12 cellular contexts compared by ENCODE assay signal in genomic region chr22:19882446-19883381, GRCh38. TPM values are rescaled to one million over a fixed set of nuclear protein-coding genes. Genes with fewer than 3 reads are reported as not detected.
DNase-seq lines count a peak whose midpoint lies in the region; ATAC-seq and TF ChIP-seq lines count a peak whose summit lies in the region.
"Had no signal": no experiment of that assay in that cellular context is flagged by ENCODE, and none has a peak within 500 bp of the region (broad histone marks: within the 10 kb centered on the region; RNA-seq: fewer than 3 reads in every experiment).

No MANE protein-coding gene starts in this region.

- no peaks in the 10 kb centered on the region for H3K27me3 Mint-ChIP-seq in CD4-positive, alpha-beta T cell
- H3K27me3 Mint-ChIP-seq in naive thymus-derived CD4-positive, alpha-beta T cell = no peaks in the 10 kb centered on the region

- H3K27me3 ChIP-seq in CD4-positive, alpha-beta T cell (ENCODE audit: control insufficient read depth, insufficient read depth, low read length) = no peaks in the 10 kb centered on the region
- no peaks in the 10 kb centered on the region for H3K27me3 ChIP-seq in HUES6 (ENCODE audit: control insufficient read depth, insufficient read depth, low read length)
- no peaks in the 10 kb centered on the region for H3K27me3 ChIP-seq in gastroesophageal sphincter
- no peaks in the 10 kb centered on the region for H3K27me3 ChIP-seq in HAP-1 (ENCODE audit: low read depth)
- H3K27me3 ChIP-seq in naive thymus-derived CD4-positive, alpha-beta T cell (ENCODE audit: control insufficient read depth in 2 of 2, insufficient read depth in 2 of 2, low read length in 2 of 2) = no peaks in the 10 kb centered on the region

- peaks cover 3% of the 10 kb centered on the region; the same call in 1 of the 2 replicates for H3K36me3 ChIP-seq in HUES6 (ENCODE audit: control insufficient read depth, insufficient read depth, low read length)
- H3K36me3 ChIP-seq in gastroesophageal sphincter = peaks cover 0 to 47% of the 10 kb centered on the region in 2 donors
- no peaks in the 10 kb centered on the region for H3K36me3 ChIP-seq in OCI-LY7 (ENCODE audit: insufficient read depth, low read length)
- no peaks in the 10 kb centered on the region; the same call in 1 of the 2 replicates for H3K36me3 ChIP-seq in HAP-1 (replicated peaks)
- H3K36me3 ChIP-seq in naive thymus-derived CD4-positive, alpha-beta T cell (ENCODE audit: control insufficient read depth in 2 of 3, insufficient read depth in 3 of 3, low read length in 3 of 3) = no peaks in the 10 kb centered on the region

- TF ChIP-seq CTCF in CD4-positive, alpha-beta T cell (IDR thresholded peaks at IDR 0.05) = no peak
- TF ChIP-seq CTCF in gastroesophageal sphincter (IDR thresholded peaks at IDR 0.05) = no peak
- TF ChIP-seq CTCF in OCI-LY7 (conservative IDR thresholded peaks at IDR 0.05; ENCODE audit: low read length) = no peak

- H3K9ac ChIP-seq in HUES6 (ENCODE audit: low read length) = peak overlapping the region; percentile 92

- intact Hi-C loops in CD4-positive, alpha-beta T cell (cut with DNase I, micrococcal nuclease) = no loop called here
- intact Hi-C loops in posterior cingulate gyrus (cut with DNase I) = no loop called here
- intact Hi-C loops in OCI-LY7 (cut with micrococcal nuclease; ENCODE audit: unreplicated experiment) = no loop called here
- intact Hi-C loops in naive thymus-derived CD4-positive, alpha-beta T cell (cut with micrococcal nuclease) = no loop called here

- H3K4me2 ChIP-seq in OCI-LY7 (ENCODE audit: low read length) = no peak overlapping the region

- peaks cover 7% of the 10 kb centered on the region; the same call in 1 of the 2 replicates for H3K79me2 ChIP-seq in OCI-LY7 (ENCODE audit: insufficient read depth, low read depth, low read length)

- H3K4me1 ChIP-seq in HUES6 (ENCODE audit: control insufficient read depth, insufficient read depth, low read length) (peaks cover 40% of the 10 kb centered on the region), gastroesophageal sphincter (peaks cover 0 to 36% (median 28%) of the 10 kb centered on the region in 3 donors), OCI-LY7 (ENCODE audit: insufficient read depth, low read length, poor library complexity, severe bottlenecking) (peaks cover 30% of the 10 kb centered on the region), HAP-1 (peaks cover 25% of the 10 kb centered on the region)
- H3K4me1 ChIP-seq in naive thymus-derived CD4-positive, alpha-beta T cell (ENCODE audit: control insufficient read depth in 2 of 2, insufficient read depth in 2 of 2, low read length in 2 of 2) = peaks cover 8 to 43% of the 10 kb centered on the region in 2 donors

- CTCF ChIA-PET in CD4-positive, alpha-beta T cell (lab: Charles Lee) = interaction anchor here (1.4 kb wide), 1 partner anchor 152 kb away, joined by 4 read pairs; no protein-coding TSS in a partner anchor
- CTCF ChIA-PET in OCI-LY7 (lab: Charles Lee; ENCODE audit: unreplicated experiment) = no interaction called here
- CTCF ChIA-PET in naive thymus-derived CD4-positive, alpha-beta T cell (lab: Charles Lee) = no interaction called here

- no peaks in the 10 kb centered on the region for H3K9me3 ChIP-seq in CD4-positive, alpha-beta T cell (ENCODE audit: control insufficient read depth, low read length)
- H3K9me3 ChIP-seq in HUES6 (ENCODE audit: control insufficient read depth, insufficient read depth, low read depth, low read length) (no peaks in the 10 kb centered on the region), gastroesophageal sphincter (no peaks in the 10 kb centered on the region), OCI-LY7 (ENCODE audit: low read length) (no peaks in the 10 kb centered on the region), HAP-1 (no peaks in the 10 kb centered on the region)
- no peaks in the 10 kb centered on the region for H3K9me3 ChIP-seq in naive thymus-derived CD4-positive, alpha-beta T cell (ENCODE audit: control insufficient read depth in 2 of 3, low read length in 3 of 3)

- ATAC-seq in CD4-positive, alpha-beta T cell (ENCODE audit: poor library complexity) = no peak
- ATAC-seq in gastroesophageal sphincter = no peak
- no peak for ATAC-seq in naive thymus-derived CD4-positive, alpha-beta T cell

- no peak overlapping the region for H3K4me3 Mint-ChIP-seq in CD4-positive, alpha-beta T cell
- no peak overlapping the region for H3K4me3 Mint-ChIP-seq in naive thymus-derived CD4-positive, alpha-beta T cell
- H3K4me3 Mint-ChIP-seq: brain, nephron had no signal

- no peak overlapping the region for H2AFZ ChIP-seq in OCI-LY7 (ENCODE audit: low read length)

- no peak for TF ChIP-seq EP300 in gastroesophageal sphincter (IDR thresholded peaks at IDR 0.05)

- no TSS peak for BruUV-seq in OCI-LY7 (replicated peaks; lab: Mats Ljungman, UMichigan)

- TF ChIP-seq POLR2A in gastroesophageal sphincter (IDR thresholded peaks at IDR 0.05) = no peak

- H4K20me1 ChIP-seq in OCI-LY7 (ENCODE audit: insufficient read depth, low read length) = no peaks in the 10 kb centered on the region

- peaks cover 33% of the 10 kb centered on the region for H3K4me1 Mint-ChIP-seq in CD4-positive, alpha-beta T cell (ENCODE audit: low read depth)
- peaks cover 16 to 45% (median 30%) of the 10 kb centered on the region in 7 donors for H3K4me1 Mint-ChIP-seq in naive thymus-derived CD4-positive, alpha-beta T cell

- POLR2A ChIA-PET in CD4-positive, alpha-beta T cell (lab: Charles Lee) = no interaction called here
- POLR2A ChIA-PET in OCI-LY7 (lab: Charles Lee) = no interaction called here
- POLR2A ChIA-PET in naive thymus-derived CD4-positive, alpha-beta T cell (lab: Charles Lee) = interaction anchor here (1.0 to 1.2 kb wide), 2 partner anchors 13 to 28 kb away, joined by 3 read pairs; partner anchors contain the start of genes GNB1L and RTL10

- no peaks in the 10 kb centered on the region for H3K9me3 Mint-ChIP-seq in CD4-positive, alpha-beta T cell
- H3K9me3 Mint-ChIP-seq in naive thymus-derived CD4-positive, alpha-beta T cell = no peaks in the 10 kb centered on the region
- H3K9me3 Mint-ChIP-seq: brain, nephron had no signal

- 60 to 79% methylated on average over 1 to 8 of the region's 26 CpGs for WGBS in gastroesophageal sphincter (ENCODE audit: low coverage in 1 of 2), 2 donors

- peak overlapping the region; percentile 47 for H3K27ac Mint-ChIP-seq in CD4-positive, alpha-beta T cell
- peak overlapping the region in 4 of 9 donors; percentile 36 to 72 (median 52) for H3K27ac Mint-ChIP-seq in naive thymus-derived CD4-positive, alpha-beta T cell

- no peak overlapping the region for H3K4me3 ChIP-seq in HUES6 (ENCODE audit: low read depth, low read length)
- H3K4me3 ChIP-seq in gastroesophageal sphincter = no peak overlapping the region
- no peak overlapping the region for H3K4me3 ChIP-seq in OCI-LY7 (ENCODE audit: low read depth, low read length, poor library complexity, severe bottlenecking)
- H3K4me3 ChIP-seq in HAP-1 = no peak overlapping the region
- no peak overlapping the region for H3K4me3 ChIP-seq in naive thymus-derived CD4-positive, alpha-beta T cell (ENCODE audit: low read length)

- H3K36me3 Mint-ChIP-seq in CD4-positive, alpha-beta T cell (ENCODE audit: low read depth) = no peaks in the 10 kb centered on the region
- no peaks in the 10 kb centered on the region for H3K36me3 Mint-ChIP-seq in naive thymus-derived CD4-positive, alpha-beta T cell
- H3K36me3 Mint-ChIP-seq: brain had no signal

- H3K27ac ChIP-seq in CD4-positive, alpha-beta T cell (ENCODE audit: low read depth, low read length) = no peak overlapping the region
- H3K27ac ChIP-seq in HUES6 (ENCODE audit: low read depth, low read length) (peak overlapping the region; percentile 92; the same call in 1 of the 2 replicates), gastroesophageal sphincter (peak overlapping the region in 3 of 4 donors; percentile 51 to 71 (median 54)), OCI-LY7 (ENCODE audit: low read depth, low read length, poor library complexity, severe bottlenecking) (no peak overlapping the region)
- no peak overlapping the region for H3K27ac ChIP-seq in naive thymus-derived CD4-positive, alpha-beta T cell (ENCODE audit: low read depth, low read length)

- no peaks in the 10 kb centered on the region for H3K9me2 ChIP-seq in OCI-LY7 (ENCODE audit: insufficient read depth, low read length)

- peak in 1 of 10 experiments; percentile 27 for DNase-seq in CD4-positive, alpha-beta T cell
- DNase-seq in posterior cingulate gyrus = peak in 8 of 10 donors; percentile 2 to 79 (median 14)
- DNase-seq in OCI-LY7 (ENCODE audit: low spot score) = no peak
- DNase-seq in HAP-1 (ENCODE audit: low spot score in 2 of 2) = no peak
- no peak for DNase-seq in naive thymus-derived CD4-positive, alpha-beta T cell
- DNase-seq: Karpas-422; NCI-H1930; stimulated activated naive CD4-positive, alpha-beta T cell had no signal

- in situ Hi-C loops in HAP-1 (cut with MboI; ENCODE audit: low sequenced_read_pairs) = no loop called here

RNA-seq across cellular contexts. Expression of gene GNB1L, which starts 28.0 kb away (rescaled TPM):
- 1 to 10 TPM; 3.0 to 6.5 TPM for total RNA-seq in CD4-positive, alpha-beta T cell
- total RNA-seq in gastroesophageal sphincter (1 to 10 TPM; 4.8 to 8.7 (median 7.4) TPM), OCI-LY7 (2022) (12.9 and 13.1 TPM in 2 replicates)
- 21.2 and 26.7 TPM in 2 replicates for total RNA-seq in OCI-LY7 (2014; rRNA removed; shearing (Covaris generic))
- total RNA-seq in naive thymus-derived CD4-positive, alpha-beta T cell = 10 to 100 TPM in 2 of 5 experiments, 1 to 10 TPM in 3; 4.2 to 14.1 (median 9.5) TPM
- 10 to 100 TPM; 12.1 to 20.8 TPM for polyA plus RNA-seq in naive thymus-derived CD4-positive, alpha-beta T cell

RNA-seq across cellular contexts. Expression of gene RTL10, which starts 28.0 kb away (rescaled TPM):
- 10 to 100 TPM; 24.7 TPM for total RNA-seq in CD4-positive, alpha-beta T cell
- total RNA-seq in gastroesophageal sphincter (10 to 100 TPM in 2 of 4 donors, 1 to 10 TPM in 2; 6.6 to 15.9 (median 10.4) TPM), OCI-LY7 (2022) (26.1 and 26.2 TPM in 2 replicates)
- 25.5 and 28.2 TPM in 2 replicates for total RNA-seq in OCI-LY7 (2014; rRNA removed; shearing (Covaris generic))
- total RNA-seq in naive thymus-derived CD4-positive, alpha-beta T cell = 10 to 100 TPM; 18.2 to 36.8 (median 24.9) TPM
- 10 to 100 TPM; 14.9 to 15.1 TPM for polyA plus RNA-seq in naive thymus-derived CD4-positive, alpha-beta T cell

RNA-seq across cellular contexts. Expression of gene COMT, which starts 58.9 kb away (rescaled TPM):
- total RNA-seq in CD4-positive, alpha-beta T cell = 10 to 100 TPM; 11.3 to 11.4 TPM
- total RNA-seq in gastroesophageal sphincter (100 to 1,000 TPM; 105 to 235 (median 208) TPM), OCI-LY7 (2022) (89.5 and 90.8 TPM in 2 replicates)
- total RNA-seq in OCI-LY7 (2014; rRNA removed; shearing (Covaris generic)) = 102 and 112 TPM in 2 replicates
- 10 to 100 TPM; 30.0 to 80.7 (median 36.7) TPM for total RNA-seq in naive thymus-derived CD4-positive, alpha-beta T cell
- polyA plus RNA-seq in naive thymus-derived CD4-positive, alpha-beta T cell = 100 to 1,000 TPM in 1 of 2 donors, 10 to 100 TPM in 1; 85.0 to 105 TPM

RNA-seq across cellular contexts. Expression of gene TXNRD2, which starts 58.9 kb away (rescaled TPM):
- total RNA-seq in CD4-positive, alpha-beta T cell = 10 to 100 TPM; 18.6 to 19.5 TPM
- total RNA-seq in gastroesophageal sphincter (10 to 100 TPM; 16.7 to 33.1 (median 20.3) TPM), OCI-LY7 (2022) (23.5 and 24.7 TPM in 2 replicates)
- total RNA-seq in OCI-LY7 (2014; rRNA removed; shearing (Covaris generic)) = 24.1 and 28.9 TPM in 2 replicates
- 10 to 100 TPM; 24.7 to 39.0 (median 36.7) TPM for total RNA-seq in naive thymus-derived CD4-positive, alpha-beta T cell
- polyA plus RNA-seq in naive thymus-derived CD4-positive, alpha-beta T cell = 10 to 100 TPM; 14.0 to 15.2 TPM

Comparison
In these comparisons a context has a peak if more than half of its experiments do, and no peak if none do; other contexts are left out.
1. DNase-seq: peak in posterior cingulate gyrus (8 of 10); none in OCI-LY7 (single experiment), HAP-1 (0 of 2) and naive thymus-derived CD4-positive, alpha-beta T cell (0 of 9).
2. H3K27ac ChIP-seq: peak in HUES6 (single experiment) and gastroesophageal sphincter (3 of 4); none in CD4-positive, alpha-beta T cell (single experiment), OCI-LY7 (single experiment) and naive thymus-derived CD4-positive, alpha-beta T cell (single experiment).